9 cellular contexts compared by ENCODE assay signal in the genomic region with DNA sequence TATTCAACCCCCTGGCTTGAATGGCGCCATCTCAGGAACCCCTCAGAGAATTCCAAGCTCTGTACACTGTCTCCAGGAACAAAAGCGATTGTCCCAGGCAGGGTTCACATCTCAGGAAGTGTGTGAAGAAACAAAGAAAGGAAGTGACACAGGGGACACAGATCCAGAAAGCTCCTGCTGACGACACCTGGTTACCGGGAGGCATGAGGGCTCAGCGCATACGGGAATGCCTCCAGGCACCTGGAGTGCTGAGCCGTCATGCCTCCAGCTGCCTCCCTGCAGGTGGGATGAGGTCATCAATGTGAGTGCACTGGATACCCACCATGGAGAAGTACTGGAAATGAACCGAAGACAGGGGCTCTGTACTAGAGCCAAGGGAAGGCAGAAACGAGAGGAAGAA. TPM values are rescaled to one million over a fixed set of nuclear protein-coding genes. Genes with fewer than 3 reads are reported as not detected.
DNase-seq lines count a peak whose midpoint lies in the region; ATAC-seq and TF ChIP-seq lines count a peak whose summit lies in the region.
"Had no signal": no experiment of that assay in that cellular context is flagged by ENCODE, and none has a peak within 500 bp of the region (broad histone marks: within the 10 kb centered on the region; RNA-seq: fewer than 3 reads in every experiment).

No MANE protein-coding gene starts in this region.

- H3K27ac ChIP-seq in foreskin keratinocyte, result no peak overlapping the region
- peak overlapping the region; percentile 46 for H3K27ac ChIP-seq in psoas muscle

- intact Hi-C loops in psoas muscle (cut with DNase I), result no loop called here

- ATAC-seq in foreskin keratinocyte (peak; percentile 61), psoas muscle (peak in 1 of 4 donors; percentile 34), GM18861 (IDR thresholded peaks at IDR 0.05; ENCODE audit: unreplicated experiment) (no peak), GM18498 (IDR thresholded peaks at IDR 0.05; ENCODE audit: unreplicated experiment) (no peak)

- DNase-seq in NCI-H748 (lab: John Stamatoyannopoulos, UW; ENCODE audit: unreplicated experiment), result peak; percentile 47
- DNase-seq in NCI-H748 treated with DMSO at 0.1 percent for 48 hours (lab: John Stamatoyannopoulos, UW), result no peak
- peak; percentile 96 for DNase-seq in NCI-H69 (lab: John Stamatoyannopoulos, UW)
- no peak for DNase-seq in foreskin keratinocyte
- DNase-seq in psoas muscle, result no peak
- no peak for DNase-seq in stimulated activated naive CD4-positive, alpha-beta T cell treated with Interleukin-2 at 50 U/mL for 16 hours (lab: John Stamatoyannopoulos, UW)
- DNase-seq: NCI-H1048 had no signal

- H3K27me3 ChIP-seq in foreskin keratinocyte (no peaks in the 10 kb centered on the region), psoas muscle (ENCODE audit: insufficient read depth in 3 of 3, low read length in 2 of 3) (no peaks in the 10 kb centered on the region)

- no peaks in the 10 kb centered on the region for H3K9me3 ChIP-seq in psoas muscle

- 63 to 88% (median 85%) methylated on average over 9 of the region's 9 CpGs for WGBS in psoas muscle, 3 donors

- peak overlapping the region; percentile 48 for H3K4me3 ChIP-seq in psoas muscle

- no peaks in the 10 kb centered on the region for H3K4me1 ChIP-seq in foreskin keratinocyte
- peaks cover 40% of the 10 kb centered on the region for H3K4me1 ChIP-seq in psoas muscle

- no peak for TF ChIP-seq CTCF in foreskin keratinocyte (conservative IDR thresholded peaks at IDR 0.05)
- no peak for TF ChIP-seq CTCF in psoas muscle (IDR thresholded peaks at IDR 0.05)

- H3K36me3 ChIP-seq in psoas muscle (ENCODE audit: insufficient read depth in 1 of 2, low read depth in 1 of 2), result no peaks in the 10 kb centered on the region

RNA-seq across cellular contexts. Expression of a gene that starts 45.5 kb away (rescaled TPM):
- total RNA-seq in foreskin keratinocyte (3.1 and 3.8 TPM in 2 replicates), psoas muscle (1 to 10 TPM; 4.6 to 7.4 (median 5.8) TPM)
- polyA plus RNA-seq in foreskin keratinocyte (1.8 and 2.2 TPM in 2 replicates), psoas muscle (1 to 10 TPM; 2.2 to 3.5 (median 3.0) TPM)

Comparison
In these comparisons a context has a peak if more than half of its experiments do, and no peak if none do; other contexts are left out.
1. DNase-seq: peak in NCI-H748 (single experiment) and NCI-H69 (single experiment); none in NCI-H748 treated with DMSO at 0.1 percent for 48 hours (single experiment), foreskin keratinocyte (0 of 2), psoas muscle (0 of 2) and stimulated activated naive CD4-positive, alpha-beta T cell treated with Interleukin-2 at 50 U/mL for 16 hours (single experiment).